Comparison of ENCODE assay signal across 8 cellular contexts in the genomic region with DNA sequence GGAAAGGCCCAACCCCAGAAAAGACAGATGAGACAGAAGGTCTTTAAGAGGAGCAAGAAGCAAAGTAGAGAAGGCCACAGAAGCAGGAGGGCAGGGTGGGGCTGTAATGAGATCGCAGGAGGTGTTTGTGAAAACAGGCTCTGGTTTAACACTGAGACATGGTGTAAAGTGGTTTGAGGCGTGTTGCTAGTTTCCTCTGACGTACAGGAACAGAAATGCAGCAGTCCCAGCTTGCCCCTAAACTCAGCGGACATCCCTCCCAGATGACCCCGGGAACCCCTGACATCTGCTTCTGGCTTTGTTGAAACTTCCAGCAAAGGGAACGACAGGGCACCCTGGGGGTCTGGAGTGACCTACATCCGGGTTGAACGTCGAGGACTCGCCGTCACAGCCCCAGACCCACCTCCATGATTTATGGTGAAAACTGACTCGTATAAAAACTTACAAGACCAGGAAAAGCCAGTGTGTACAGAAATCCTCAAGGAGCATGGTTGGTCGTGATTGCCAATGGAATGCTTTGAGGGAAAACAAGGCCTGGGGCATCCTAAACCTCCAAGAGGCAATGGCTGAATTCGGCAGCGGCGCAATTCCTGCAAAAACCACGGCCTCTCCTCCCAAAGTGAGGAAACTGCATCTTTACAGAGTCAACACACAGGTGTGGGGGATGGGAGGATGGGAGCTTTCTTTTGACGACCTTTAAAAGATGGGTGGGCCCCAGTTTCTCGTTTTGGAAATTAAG. TPM values are rescaled to one million over a fixed set of nuclear protein-coding genes. Genes with fewer than 3 reads are reported as not detected.
A peak's percentile ranks its signal among the peaks of the same experiment; 100 is the strongest.
DNase-seq lines count a peak whose midpoint lies in the region; ATAC-seq lines count a peak whose summit lies in the region.

No MANE protein-coding gene starts in this region.

- DNase-seq in CD4-positive, CD25-positive, alpha-beta regulatory T cell: peak; percentile 64 to 92 (median 86)
- DNase-seq in activated CD4-positive, alpha-beta T cell treated with anti-CD3 and anti-CD28 coated beads for 4 hours: peak; percentile 46
- DNase-seq in ecto neural progenitor cell (ENCODE audit: low spot score) (peak; percentile 70), neuronal stem cell (ENCODE audit: low spot score) (no peak), aorta (peak in 1 of 2 donors; percentile 70), GM19238 (ENCODE audit: insufficient read length, low spot score) (no peak), NCI-H526 treated with DMSO at 0.1 percent for 48 hours (lab: John Stamatoyannopoulos, UW) (no peak)

- peaks cover 17% of the 10 kb centered on the region for H3K36me3 ChIP-seq in CD4-positive, CD25-positive, alpha-beta regulatory T cell (ENCODE audit: control insufficient read depth, insufficient read depth, low read length)
- H3K36me3 ChIP-seq in neuronal stem cell (replicated peaks in 1 of 2; ENCODE audit: control insufficient read depth in 2 of 2, insufficient read depth in 2 of 2, low read length in 2 of 2): peaks cover 3 to 7% of the 10 kb centered on the region in 2 donors
- peaks cover 2 to 3% of the 10 kb centered on the region in 2 donors for H3K36me3 ChIP-seq in aorta (ENCODE audit: control insufficient read depth in 1 of 2, insufficient read depth in 2 of 2, low read length in 1 of 2)

- WGBS in neuronal stem cell (ENCODE audit: extremely low coverage in 2 of 2, insufficient read length in 2 of 2, insufficient replicate concordance in 1 of 2), 2 donors: no CpG with 5 or more reads among the region's 19 CpGs
- WGBS in aorta, 2 donors: 49 to 61% methylated on average over 19 of the region's 19 CpGs

- peak overlapping the region; percentile 5 for H4K91ac ChIP-seq in neuronal stem cell (ENCODE audit: low read depth, low read length, poor library complexity)

- H2BK15ac ChIP-seq in neuronal stem cell (ENCODE audit: low read length): no peak overlapping the region

- peak overlapping the region; percentile 81 to 94 (median 88) for H3K4me3 Mint-ChIP-seq in CD4-positive, CD25-positive, alpha-beta regulatory T cell

- H3K27me3 ChIP-seq in CD4-positive, CD25-positive, alpha-beta regulatory T cell (ENCODE audit: control insufficient read depth, insufficient read depth, low read length): no peaks in the 10 kb centered on the region
- H3K27me3 ChIP-seq in neuronal stem cell (ENCODE audit: control insufficient read depth in 3 of 3, insufficient read depth in 3 of 3, low read depth in 1 of 3, low read length in 3 of 3): no peaks in the 10 kb centered on the region
- H3K27me3 ChIP-seq in aorta (ENCODE audit: control insufficient read depth in 1 of 2, insufficient read depth in 2 of 2, low read length in 1 of 2): no peaks in the 10 kb centered on the region

- H3K4me2 ChIP-seq in neuronal stem cell (ENCODE audit: insufficient read depth, low read length, poor library complexity, severe bottlenecking): no peak overlapping the region

- intact Hi-C loops in aorta (cut with DNase I): no loop called here

- H3K79me1 ChIP-seq in neuronal stem cell (ENCODE audit: low read depth, low read length): peaks cover 2% of the 10 kb centered on the region

- H3K14ac ChIP-seq in neuronal stem cell (ENCODE audit: low read length): no peak overlapping the region

- peaks cover 6% of the 10 kb centered on the region for H3K27me3 Mint-ChIP-seq in CD4-positive, CD25-positive, alpha-beta regulatory T cell

- H2BK12ac ChIP-seq in neuronal stem cell (ENCODE audit: low read length): no peak overlapping the region

- H3K4me1 Mint-ChIP-seq in CD4-positive, CD25-positive, alpha-beta regulatory T cell: peaks cover 32 to 93% (median 59%) of the 10 kb centered on the region in 4 donors

- peaks cover 86% of the 10 kb centered on the region for H3K4me1 ChIP-seq in CD4-positive, CD25-positive, alpha-beta regulatory T cell (ENCODE audit: control insufficient read depth, insufficient read depth, low read length, poor library complexity, severe bottlenecking)
- peaks cover 9 to 13% of the 10 kb centered on the region in 2 donors for H3K4me1 ChIP-seq in neuronal stem cell (ENCODE audit: control insufficient read depth in 2 of 2, insufficient read depth in 1 of 2, low read depth in 1 of 2, low read length in 2 of 2)
- no peaks in the 10 kb centered on the region for H3K4me1 ChIP-seq in aorta (ENCODE audit: control insufficient read depth in 1 of 2, insufficient read depth in 2 of 2, low read length in 2 of 2)

- no peak overlapping the region for H3K9ac ChIP-seq in neuronal stem cell (ENCODE audit: low read depth, low read length, poor library complexity)

- H2BK120ac ChIP-seq in neuronal stem cell (ENCODE audit: low read depth, low read length): no peak overlapping the region

- H3K27ac Mint-ChIP-seq in CD4-positive, CD25-positive, alpha-beta regulatory T cell: peak overlapping the region; percentile 99 to 100 (median 100)

- H3K4me3 ChIP-seq in CD4-positive, CD25-positive, alpha-beta regulatory T cell (ENCODE audit: low read depth, low read length): peak overlapping the region; percentile 78
- no peak overlapping the region for H3K4me3 ChIP-seq in neuronal stem cell (ENCODE audit: low read length in 2 of 2)
- no peak overlapping the region for H3K4me3 ChIP-seq in aorta (ENCODE audit: low read length in 2 of 2)

- H3K36me3 Mint-ChIP-seq in CD4-positive, CD25-positive, alpha-beta regulatory T cell: peaks cover 30% of the 10 kb centered on the region

- H2BK5ac ChIP-seq in neuronal stem cell (ENCODE audit: low read length): no peak overlapping the region

- H2AK5ac ChIP-seq in neuronal stem cell (ENCODE audit: low read depth, low read length): no peak overlapping the region

- H2AFZ ChIP-seq in neuronal stem cell (ENCODE audit: low read length): peak overlapping the region; percentile 77

- peak overlapping the region; percentile 92 for H3K27ac ChIP-seq in CD4-positive, CD25-positive, alpha-beta regulatory T cell (ENCODE audit: insufficient read depth, low read length, poor library complexity, severe bottlenecking)
- H3K27ac ChIP-seq in neuronal stem cell (replicated peaks; ENCODE audit: low read length) (peak overlapping the region; percentile 12), aorta (ENCODE audit: low read depth in 1 of 2, low read length in 2 of 2) (no peak overlapping the region)

- no peak overlapping the region for H3K4ac ChIP-seq in neuronal stem cell (ENCODE audit: low read length)

- peaks cover 0 to 5% (median 0%) of the 10 kb centered on the region in 7 donors for H3K9me3 Mint-ChIP-seq in CD4-positive, CD25-positive, alpha-beta regulatory T cell

- no peaks in the 10 kb centered on the region for H3K9me3 ChIP-seq in CD4-positive, CD25-positive, alpha-beta regulatory T cell (ENCODE audit: control insufficient read depth in 2 of 2, low read length in 2 of 2)
- peaks cover 8 to 13% of the 10 kb centered on the region in 2 donors for H3K9me3 ChIP-seq in neuronal stem cell (replicated peaks in 1 of 2; ENCODE audit: control insufficient read depth in 2 of 2, insufficient read depth in 1 of 2, low read depth in 1 of 2, low read length in 2 of 2)
- H3K9me3 ChIP-seq in aorta (ENCODE audit: control insufficient read depth, low read length): peaks cover 1% of the 10 kb centered on the region

- H3K23ac ChIP-seq in neuronal stem cell (ENCODE audit: low read depth, low read length, poor library complexity): no peak overlapping the region

- no peak overlapping the region for H4K8ac ChIP-seq in neuronal stem cell (ENCODE audit: low read depth, low read length)

- ATAC-seq in CD4-positive, CD25-positive, alpha-beta regulatory T cell (ENCODE audit: low read depth in 2 of 2): peak; percentile 94 to 95
- ATAC-seq in aorta (ENCODE audit: low FRiP score) (peak; percentile 33), GM18502 (IDR thresholded peaks at IDR 0.05; ENCODE audit: poor library complexity, unreplicated experiment) (no peak)

- peak overlapping the region; percentile 84 for H3K18ac ChIP-seq in neuronal stem cell (ENCODE audit: low read length)

RNA-seq across cellular contexts. Expression of a gene that starts 25.8 kb away (rescaled TPM):
- 281 TPM for total RNA-seq in CD4-positive, CD25-positive, alpha-beta regulatory T cell
- 100 to 1,000 TPM; 628 to 696 (median 645) TPM for polyA plus RNA-seq in CD4-positive, CD25-positive, alpha-beta regulatory T cell
- polyA plus RNA-seq in neuronal stem cell (2013, experiment 1 of 2): 85.6 TPM
- 87.4 TPM for polyA plus RNA-seq in neuronal stem cell (2013, experiment 2 of 2)
- total RNA-seq in aorta: 100 to 1,000 TPM; 145 to 157 TPM
- polyA plus RNA-seq in aorta: 100 to 1,000 TPM in 1 of 2 donors, 10 to 100 TPM in 1; 83.1 to 137 TPM

Comparison
In these comparisons a context has a peak if more than half of its experiments do, and no peak if none do; other contexts are left out.
1. DNase-seq: peak in CD4-positive, CD25-positive, alpha-beta regulatory T cell (3 of 3), activated CD4-positive, alpha-beta T cell treated with anti-CD3 and anti-CD28 coated beads for 4 hours (2 of 2) and ecto neural progenitor cell (single experiment); none in neuronal stem cell (single experiment), GM19238 (single experiment) and NCI-H526 treated with DMSO at 0.1 percent for 48 hours (single experiment).
2. H3K27ac ChIP-seq: peak in CD4-positive, CD25-positive, alpha-beta regulatory T cell (single experiment) and neuronal stem cell (single experiment); none in aorta (0 of 2).